ENCODE assay signal across 17 cellular contexts in genomic region chr2:178066890-178067669, GRCh38. TPM values are rescaled to one million over a fixed set of nuclear protein-coding genes. Genes with fewer than 3 reads are reported as not detected.
DNase-seq lines count a peak whose midpoint lies in the region; ATAC-seq, FAIRE-seq and TF ChIP-seq lines count a peak whose summit lies in the region.
"Had no signal": no experiment of that assay in that cellular context is flagged by ENCODE, and none has a peak within 500 bp of the region (broad histone marks: within the 10 kb centered on the region; RNA-seq: fewer than 3 reads in every experiment).

No MANE protein-coding gene starts in this region.

- DNase-seq in stimulated activated naive CD8-positive, alpha-beta T cell treated with anti-CD3 and anti-CD28 coated beads, Interleukin-15, amount 100 ng/mL, for 72 hours: no peak
- no peak for DNase-seq in stimulated activated naive CD8-positive, alpha-beta T cell treated with anti-CD3 and anti-CD28 coated beads, Interleukin-15, Interleukin-2, amounts not matched to agents 100 U/mL and 50 U/mL, for 24 hours
- DNase-seq in NCI-H187 (lab: John Stamatoyannopoulos, UW): peak; percentile 13 to 62
- DNase-seq in K562 (ENCODE audit: extremely low read depth in 1 of 4, low spot score in 3 of 4): no peak
- DNase-seq in CD1c-positive myeloid dendritic cell (ENCODE audit: extremely low spot score): no peak
- DNase-seq in erythroblast (lab: John Stamatoyannopoulos, UW): no peak
- no peak for DNase-seq in NCI-H2081 treated with DMSO at 0.1 percent for 48 hours (lab: John Stamatoyannopoulos, UW)
- DNase-seq: activated CD4-positive, alpha-beta T cell treated with anti-CD3 and anti-CD28 coated beads for 36 hours; anterior cingulate cortex; Calu3; KG1; left lung; NCI-H526; stimulated activated CD4-positive, alpha-beta T cell treated with anti-CD3 and anti-CD28 coated beads, Interleukin-15, amount 100 ng/mL, for 24 hours had no signal

- TF ChIP-seq CTCF in K562 (IDR thresholded peaks at IDR 0.05 in 2 of 3, conservative IDR thresholded peaks at IDR 0.05 in 1 of 3; ENCODE audit: insufficient read depth in 2 of 3, low read depth in 1 of 3, low read length in 3 of 3): no peak

- no peaks in the 10 kb centered on the region for H3K36me3 ChIP-seq in K562 (ENCODE audit: control insufficient read depth, insufficient read depth, low read length)
- H3K36me3 ChIP-seq: left lung had no signal

- TF ChIP-seq POLR2A in K562 (conservative IDR thresholded peaks at IDR 0.05) (no peak), erythroblast (IDR thresholded peaks at IDR 0.05; ENCODE audit: low read length) (no peak)

- CTCF ChIA-PET in K562 (lab: Yijun Ruan, JAX; ENCODE audit: low intra/inter-chr PET ratio): no interaction called here

- no peak overlapping the region for H3K4me3 Mint-ChIP-seq in stimulated activated naive CD8-positive, alpha-beta T cell treated with anti-CD3 and anti-CD28 coated beads, Interleukin-15, amount 100 ng/mL, for 72 hours
- H3K4me3 Mint-ChIP-seq: activated CD4-positive, alpha-beta T cell treated with anti-CD3 and anti-CD28 coated beads for 36 hours; GM23338 had no signal

- intact Hi-C loops in K562 (cut with micrococcal nuclease): no loop called here

- peaks cover 10 to 27% of the 10 kb centered on the region in 2 experiments for H3K4me1 ChIP-seq in K562 (replicated peaks in 1 of 2; ENCODE audit: control insufficient read depth in 2 of 2, insufficient read depth in 2 of 2, low read length in 2 of 2)

- no peaks in the 10 kb centered on the region for H3K9me3 ChIP-seq in K562 (replicated peaks; ENCODE audit: control insufficient read depth, insufficient read depth, low read depth, low read length)
- H3K9me3 ChIP-seq: left lung had no signal

- H3K27me3 ChIP-seq in K562 (ENCODE audit: control insufficient read depth in 2 of 2, insufficient read depth in 2 of 2, low read length in 2 of 2): no peaks in the 10 kb centered on the region

- H3K79me2 ChIP-seq in K562 (ENCODE audit: control insufficient read depth, insufficient read depth, low read length): 0 out of 3 replicates have a peak, but pooled peaks cover 3% of the 10 kb centered on the region

- no peaks in the 10 kb centered on the region for H3K9me3 Mint-ChIP-seq in stimulated activated naive CD8-positive, alpha-beta T cell treated with anti-CD3 and anti-CD28 coated beads, Interleukin-15, amount 100 ng/mL, for 72 hours
- H3K9me3 Mint-ChIP-seq: GM23338 had no signal

- peaks cover 18% of the 10 kb centered on the region for H3K27me3 Mint-ChIP-seq in stimulated activated naive CD8-positive, alpha-beta T cell treated with anti-CD3 and anti-CD28 coated beads, Interleukin-15, amount 100 ng/mL, for 72 hours

- H3K9ac ChIP-seq in K562 (ENCODE audit: insufficient read depth in 1 of 2, low read depth in 2 of 2, low read length in 2 of 2): no peak overlapping the region

- H3K27ac Mint-ChIP-seq in stimulated activated naive CD8-positive, alpha-beta T cell treated with anti-CD3 and anti-CD28 coated beads, Interleukin-15, amount 100 ng/mL, for 72 hours: no peak overlapping the region
- H3K27ac Mint-ChIP-seq: activated CD4-positive, alpha-beta T cell treated with anti-CD3 and anti-CD28 coated beads for 36 hours; GM23338 had no signal

- FAIRE-seq in K562 (lab: Jason Lieb, UNC): no peak

- TF ChIP-seq EP300 in K562 (IDR thresholded peaks at IDR 0.05; ENCODE audit: low read length): no peak

- H3K4me3 ChIP-seq in K562: no peak overlapping the region
- H3K4me3 ChIP-seq: GM23338, left lung, SK-N-MC had no signal

- no peaks in the 10 kb centered on the region for H3K9me1 ChIP-seq in K562 (ENCODE audit: control insufficient read depth, insufficient read depth, low read length)

- TF ChIP-seq RAD21 in K562 (CRISPR knock-in tag; conservative IDR thresholded peaks at IDR 0.05 in 1 of 2, IDR thresholded peaks at IDR 0.05 in 1 of 2): no peak

- H4K20me1 ChIP-seq in K562 (replicated peaks; ENCODE audit: control insufficient read depth, insufficient read depth, low read length): no peaks in the 10 kb centered on the region

- POLR2A ChIA-PET in K562 (lab: Yijun Ruan, JAX): interaction anchor here (0.6 kb wide), 1 partner anchor 356 kb away, joined by 3 read pairs; no protein-coding TSS in a partner anchor

- BruUV-seq in K562 (replicated peaks; lab: Mats Ljungman, UMichigan): no TSS peak

- WGBS in K562 (ENCODE audit: insufficient coverage, low coverage, missing lambda C conversion rate): 44% methylated on average over 1 of the region's 1 CpG

- in situ Hi-C loops in K562 (cut with MboI): no loop called here

- no peak overlapping the region for H3K27ac ChIP-seq in K562 (ENCODE audit: extremely low read depth, low read depth, low read length)
- H3K27ac ChIP-seq: left lung, SK-N-MC had no signal

- H2AFZ ChIP-seq in K562 (ENCODE audit: low read depth, low read length): peak overlapping the region; percentile 36; the same call in 1 of the 2 replicates
- H2AFZ ChIP-seq: GM23338 had no signal

- H3K4me2 ChIP-seq in K562 (ENCODE audit: insufficient read depth, low read length): no peak overlapping the region
- H3K4me2 ChIP-seq: GM23338 had no signal

- ATAC-seq in stimulated activated naive CD8-positive, alpha-beta T cell treated with anti-CD3 and anti-CD28 coated beads, Interleukin-15, amount 100 ng/mL, for 72 hours: peak; percentile 15
- no peak for ATAC-seq in stimulated activated naive CD8-positive, alpha-beta T cell treated with anti-CD3 and anti-CD28 coated beads, Interleukin-15, Interleukin-2, amounts not matched to agents 100 U/mL and 50 U/mL, for 24 hours
- ATAC-seq in K562 (no peak; the same call in 2 of the 3 replicates), HG02588 (IDR thresholded peaks at IDR 0.05; ENCODE audit: unreplicated experiment) (no peak)
- ATAC-seq: activated CD4-positive, alpha-beta T cell treated with anti-CD3 and anti-CD28 coated beads for 36 hours; GM23338; left lung had no signal

- H3K4me1 Mint-ChIP-seq in stimulated activated naive CD8-positive, alpha-beta T cell treated with anti-CD3 and anti-CD28 coated beads, Interleukin-15, amount 100 ng/mL, for 72 hours: no peaks in the 10 kb centered on the region
- H3K4me1 Mint-ChIP-seq: activated CD4-positive, alpha-beta T cell treated with anti-CD3 and anti-CD28 coated beads for 36 hours had no signal

TF ChIP-seq in K562, 482 proteins besides CTCF, POLR2A, EP300 and RAD21 (continues in another document):
- TF ChIP-seq FOSL1 (tag; conservative IDR thresholded peaks at IDR 0.05) (peak; percentile 79), ZZZ3 (IDR thresholded peaks at IDR 0.05) (no peak), ATF3 (IDR thresholded peaks at IDR 0.05) (peak; percentile 43; the same call in 1 of the 2 replicates), ATF3 (CRISPR knock-in tag; conservative IDR thresholded peaks at IDR 0.05) (no peak), JUND (IDR thresholded peaks at IDR 0.05; ENCODE audit: borderline replicate concordance, low read depth, low read length) (peak; percentile 58; the same call in 1 of the 2 replicates), JUND (tag; IDR thresholded peaks at IDR 0.05; ENCODE audit: borderline replicate concordance, low read depth, low read length) (peak; percentile 71; the same call in 1 of the 3 replicates), MAFG (tag; conservative IDR thresholded peaks at IDR 0.05) (peak; percentile 66)

RNA-seq across cellular contexts. Expression of gene PDE11A, which starts 5.5 kb away (rescaled TPM):
- total RNA-seq in K562 (2011; cell fraction: chromatin; rRNA removed; ENCODE audit: low replicate concordance): 5.8 and 6.3 TPM in 2 replicates
- 3.3 and 3.5 TPM in 2 replicates for total RNA-seq in K562 (2011; cell fraction: nucleolus; rRNA removed)
- 3.0 and 4.0 TPM in 2 replicates for total RNA-seq in K562 (2011; cell fraction: nucleoplasm; rRNA removed)
- total RNA-seq in K562 (2014; rRNA removed): 5.4 and 5.6 TPM in 2 replicates
- 7.8 and 8.7 TPM in 2 replicates for total RNA-seq in K562 (2014; rRNA removed; fragmentation: Illumina TruSeq; extraction: Trizol)
- 21.3 and 22.1 TPM in 2 replicates for total RNA-seq in K562 (2015; rRNA removed; fragmentation: Illumina TruSeq; extraction: Trizol)
- total RNA-seq in K562 (2021): 5.7 and 6.0 TPM in 2 replicates
- polyA plus RNA-seq in K562 (2011; rRNA removed): 0.80 and 8.9 TPM in 2 replicates
- 0.52 and 5.2 TPM in 2 replicates for polyA plus RNA-seq in K562 (2011; cell fraction: cytosol; rRNA removed)
- 1.1 and 10.5 TPM in 2 replicates for polyA plus RNA-seq in K562 (2011; cell fraction: nucleus; rRNA removed)
- polyA plus RNA-seq in K562 (2012): 6.9 and 15.2 TPM in 2 replicates
- polyA plus RNA-seq in K562 (2014; fragmentation: Illumina TruSeq; extraction: Trizol): 5.1 and 6.2 TPM in 2 replicates
- polyA plus RNA-seq in K562 (2014; fragmentation: Nextera tagmentation; extraction: Ambion mirVana): 1 to 10 TPM; 3.2 to 3.9 TPM
- polyA plus RNA-seq in K562 (2014; rRNA removed): 4.5 TPM in 2 replicates
- 1.0 and 19.7 TPM in 2 replicates for polyA minus RNA-seq in K562 (2011; rRNA and poly(A)+ RNA removed)
- 1.1 and 4.9 TPM in 2 replicates for polyA minus RNA-seq in K562 (2011; cell fraction: cytosol; rRNA and poly(A)+ RNA removed)
- 1.1 and 4.3 TPM in 2 replicates for polyA minus RNA-seq in K562 (2011; cell fraction: nucleus; rRNA and poly(A)+ RNA removed)

RNA-seq across cellular contexts. Expression of gene RBM45, which starts 45.2 kb away (rescaled TPM):
- 10.8 and 27.2 TPM in 2 replicates for total RNA-seq in K562 (2011; cell fraction: chromatin; rRNA removed; ENCODE audit: low replicate concordance)
- 6.3 and 8.6 TPM in 2 replicates for total RNA-seq in K562 (2011; cell fraction: nucleolus; rRNA removed)
- total RNA-seq in K562 (2011; cell fraction: nucleoplasm; rRNA removed): 8.9 and 11.3 TPM in 2 replicates
- total RNA-seq in K562 (2014; rRNA removed): 14.7 and 15.0 TPM in 2 replicates
- 20.8 and 24.4 TPM in 2 replicates for total RNA-seq in K562 (2014; rRNA removed; fragmentation: Illumina TruSeq; extraction: Trizol)
- 21.0 and 22.0 TPM in 2 replicates for total RNA-seq in K562 (2015; rRNA removed; fragmentation: Illumina TruSeq; extraction: Trizol)
- total RNA-seq in K562 (2021): 13.1 and 16.8 TPM in 2 replicates
- polyA plus RNA-seq in K562 (2011; rRNA removed): 13.1 and 17.9 TPM in 2 replicates
- 3.9 and 4.2 TPM in 2 replicates for polyA plus RNA-seq in K562 (2011; cell fraction: cytosol; rRNA removed)
- polyA plus RNA-seq in K562 (2011; cell fraction: nucleus; rRNA removed): 10.7 and 11.5 TPM in 2 replicates
- polyA plus RNA-seq in K562 (2012): 12.6 and 14.6 TPM in 2 replicates
- 12.5 and 15.0 TPM in 2 replicates for polyA plus RNA-seq in K562 (2014; fragmentation: Illumina TruSeq; extraction: Trizol)
- 1 to 10 TPM; 6.7 to 9.9 TPM for polyA plus RNA-seq in K562 (2014; fragmentation: Nextera tagmentation; extraction: Ambion mirVana)
- polyA plus RNA-seq in K562 (2014; rRNA removed): 16.2 and 19.9 TPM in 2 replicates
- polyA minus RNA-seq in K562 (2011; rRNA and poly(A)+ RNA removed): 10.7 TPM in 2 replicates
- 3.2 and 3.9 TPM in 2 replicates for polyA minus RNA-seq in K562 (2011; cell fraction: cytosol; rRNA and poly(A)+ RNA removed)
- 15.6 and 20.0 TPM in 2 replicates for polyA minus RNA-seq in K562 (2011; cell fraction: nucleus; rRNA and poly(A)+ RNA removed)

Comparison
In these comparisons a context has a peak if more than half of its experiments do, and no peak if none do; other contexts are left out.
1. DNase-seq: peak in NCI-H187 (2 of 2); none in stimulated activated naive CD8-positive, alpha-beta T cell treated with anti-CD3 and anti-CD28 coated beads, Interleukin-15, amount 100 ng/mL, for 72 hours (0 of 2), stimulated activated naive CD8-positive, alpha-beta T cell treated with anti-CD3 and anti-CD28 coated beads, Interleukin-15, Interleukin-2, amounts not matched to agents 100 U/mL and 50 U/mL, for 24 hours (single experiment), K562 (0 of 4), CD1c-positive myeloid dendritic cell (single experiment), erythroblast (0 of 2) and NCI-H2081 treated with DMSO at 0.1 percent for 48 hours (single experiment).